In the genomic region with DNA sequence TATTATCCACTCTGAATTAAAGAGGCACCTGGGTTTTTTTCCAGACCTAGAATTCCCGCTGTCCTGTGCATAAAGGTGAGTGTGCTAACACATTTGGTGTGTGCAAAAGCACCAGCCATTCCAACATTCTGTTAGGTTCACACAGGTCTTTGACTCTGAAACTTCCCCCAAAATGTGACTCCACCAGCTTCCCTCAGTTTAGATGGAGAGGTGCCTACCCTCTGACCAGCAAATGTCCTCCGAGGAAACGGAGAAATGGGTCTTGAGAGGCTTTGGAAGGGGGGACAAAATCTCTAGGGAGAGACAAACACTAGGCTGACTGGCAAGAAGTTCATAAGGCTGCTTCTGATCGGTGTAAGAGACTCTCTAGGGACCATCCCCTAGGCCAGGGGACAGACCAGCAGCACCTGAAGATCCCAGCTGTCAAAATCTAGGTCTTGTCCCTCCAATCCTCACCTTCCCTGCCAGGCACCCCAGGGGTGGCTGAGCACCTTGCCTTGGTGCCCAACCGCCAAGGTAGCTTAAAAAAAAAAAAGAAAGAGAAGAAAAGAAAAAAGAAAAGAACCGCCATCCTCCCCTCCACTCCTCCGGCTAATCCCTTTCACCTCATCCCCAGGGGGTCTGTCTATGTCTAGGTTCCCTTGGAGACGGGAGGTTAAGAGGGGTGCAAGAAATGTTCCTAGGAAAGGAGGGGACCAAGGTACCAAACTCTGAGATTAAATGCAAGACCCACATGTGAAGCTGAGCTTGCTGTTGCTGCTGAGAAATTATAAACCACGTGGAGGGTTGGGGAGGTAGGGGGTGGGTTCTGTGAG, we compare ENCODE assay signal across 23 cellular contexts. TPM values are rescaled to one million over a fixed set of nuclear protein-coding genes. Genes with fewer than 3 reads are reported as not detected.
A peak's percentile ranks its signal among the peaks of the same experiment; 100 is the strongest.
DNase-seq lines count a peak whose midpoint lies in the region; ATAC-seq and TF ChIP-seq lines count a peak whose summit lies in the region.
"Had no signal": no experiment of that assay in that cellular context is flagged by ENCODE, and none has a peak within 500 bp of the region (broad histone marks: within the 10 kb centered on the region; RNA-seq: fewer than 3 reads in every experiment).

No MANE protein-coding gene starts in this region.

- H3K4me2 ChIP-seq in GM23338: peak overlapping the region; percentile 85

- H3K4me1 Mint-ChIP-seq in GM23338: peaks cover 61% of the 10 kb centered on the region
- peaks cover 49% of the 10 kb centered on the region for H3K4me1 Mint-ChIP-seq in brain

- H3K27ac Mint-ChIP-seq in GM23338: no peak overlapping the region
- peak overlapping the region in 1 of 5 experiments; percentile 47 for H3K27ac Mint-ChIP-seq in brain
- H3K27ac Mint-ChIP-seq: activated B cell treated with CpG ODN at 0.5 μM for 24 hours; activated CD8-positive, alpha-beta T cell treated with anti-CD3 and anti-CD28 coated beads, Interleukin-2, amount 10 ng/mL, durations not matched to agents 7 days and 5 days; activated naive CD4-positive, alpha-beta T cell treated with anti-CD3 and anti-CD28 coated beads, Interleukin-2, amount 50 U/mL, for 72 hours had no signal

- no peak for TF ChIP-seq CTCF in GM23338 (conservative IDR thresholded peaks at IDR 0.05; ENCODE audit: low read depth in 2 of 2)
- no peak for TF ChIP-seq CTCF in brain (conservative IDR thresholded peaks at IDR 0.05)

- no peak overlapping the region for H3K27ac ChIP-seq in GM23338 (ENCODE audit: low read depth)
- H3K27ac ChIP-seq: colonic mucosa, foreskin keratinocyte, GM23248, ovary had no signal

- H3K36me3 ChIP-seq in GM23338 (ENCODE audit: insufficient read depth): no peaks in the 10 kb centered on the region
- H3K36me3 ChIP-seq: colonic mucosa, ovary had no signal

- H3K9me2 ChIP-seq in GM23338 (ENCODE audit: insufficient read depth): no peaks in the 10 kb centered on the region

- H3K4me3 ChIP-seq in GM23338: peak overlapping the region; percentile 63
- H3K4me3 ChIP-seq: colonic mucosa, GM23248, ovary had no signal

- no peaks in the 10 kb centered on the region for H3K79me2 ChIP-seq in GM23338 (replicated peaks; ENCODE audit: insufficient read depth)

- H3K36me3 Mint-ChIP-seq in GM23338 (ENCODE audit: low read depth): no peaks in the 10 kb centered on the region
- H3K36me3 Mint-ChIP-seq in brain: no peaks in the 10 kb centered on the region

- H3K27me3 Mint-ChIP-seq in GM23338 (ENCODE audit: insufficient read depth, low read depth, poor library complexity): peaks cover 80% of the 10 kb centered on the region
- peaks cover 96% of the 10 kb centered on the region for H3K27me3 Mint-ChIP-seq in brain

- H3K9me3 Mint-ChIP-seq in GM23338: peaks cover 2% of the 10 kb centered on the region; the same call in 2 of the 3 replicates
- peaks cover 0 to 7% (median 3%) of the 10 kb centered on the region in 5 experiments for H3K9me3 Mint-ChIP-seq in brain

- H2AFZ ChIP-seq in GM23338: 0 out of 2 replicates have a peak overlapping the region, but pooled peaks have one; percentile 15
- H2AFZ ChIP-seq: GM23248 had no signal

- H3K4me3 Mint-ChIP-seq in GM23338 (peak overlapping the region; percentile 78), brain (peak overlapping the region in 3 of 5 experiments; percentile 65 to 95 (median 81))
- H3K4me3 Mint-ChIP-seq: activated B cell treated with CpG ODN at 0.5 μM for 24 hours; activated CD8-positive, alpha-beta T cell treated with anti-CD3 and anti-CD28 coated beads, Interleukin-2, amount 10 ng/mL, durations not matched to agents 7 days and 5 days had no signal

- DNase-seq in GM23338 (ENCODE audit: low spot score): peak; percentile 33
- DNase-seq in left kidney (ENCODE audit: low read depth, low spot score): peak; percentile 8
- DNase-seq in retina: peak; percentile 34
- DNase-seq in NCI-H1417 treated with DMSO at 0.1 percent for 48 hours (lab: John Stamatoyannopoulos, UW): no peak
- no peak for DNase-seq in activated naive CD4-positive, alpha-beta T cell (lab: John Stamatoyannopoulos, UW)
- no peak for DNase-seq in AG08396 (ENCODE audit: low spot score)
- DNase-seq: activated B cell treated with CpG ODN at 0.5 μM for 24 hours; activated CD8-positive, alpha-beta T cell treated with anti-CD3 and anti-CD28 coated beads, Interleukin-2, amount 10 ng/mL, durations not matched to agents 7 days and 5 days; C1 segment of cervical spinal cord; colonic mucosa; GM23248; NCI-H1436 treated with DMSO at 0.1 percent for 48 hours; NCI-H2171 treated with DMSO at 0.1 percent for 48 hours; ovary; stimulated activated CD4-positive, alpha-beta T cell treated with anti-CD3 and anti-CD28 coated beads, Interleukin-1b, Interleukin-23, amount 100 ng/mL, for 48 hours; stimulated activated naive CD4-positive, alpha-beta T cell treated with Interleukin-2 at 50 U/mL for 16 hours had no signal

- H3F3A ChIP-seq in GM23338 (replicated peaks; ENCODE audit: low read depth): peaks cover 37% of the 10 kb centered on the region

- ATAC-seq in GM23338: no peak
- ATAC-seq in HG03175 (IDR thresholded peaks at IDR 0.05; ENCODE audit: unreplicated experiment): no peak
- ATAC-seq: activated CD8-positive, alpha-beta T cell treated with anti-CD3 and anti-CD28 coated beads, Interleukin-2, amount 10 ng/mL, durations not matched to agents 7 days and 5 days; activated naive CD4-positive, alpha-beta T cell treated with anti-CD3 and anti-CD28 coated beads, Interleukin-2, amount 50 U/mL, for 72 hours; foreskin keratinocyte; left lobe of liver had no signal

- H3K4me1 ChIP-seq in GM23338 (ENCODE audit: insufficient read depth): peaks cover 65% of the 10 kb centered on the region

- H3K27me3 ChIP-seq in GM23338 (ENCODE audit: insufficient read depth): peaks cover 79% of the 10 kb centered on the region
- H3K27me3 ChIP-seq: ovary had no signal

- 0 out of 2 replicates have a peak, but pooled peaks cover 4% of the 10 kb centered on the region for H4K20me1 ChIP-seq in GM23338 (replicated peaks; ENCODE audit: insufficient read depth)

TF ChIP-seq in GM23338, 12 proteins besides CTCF, POLR2A, EP300 and RAD21:
- TF ChIP-seq EZH2 (IDR thresholded peaks at IDR 0.05; ENCODE audit: low read depth, unreplicated experiment) (peak; percentile 34), JUNB (IDR thresholded peaks at IDR 0.05; ENCODE audit: unreplicated experiment) (no peak)
- TF ChIP-seq, protein P1, sequence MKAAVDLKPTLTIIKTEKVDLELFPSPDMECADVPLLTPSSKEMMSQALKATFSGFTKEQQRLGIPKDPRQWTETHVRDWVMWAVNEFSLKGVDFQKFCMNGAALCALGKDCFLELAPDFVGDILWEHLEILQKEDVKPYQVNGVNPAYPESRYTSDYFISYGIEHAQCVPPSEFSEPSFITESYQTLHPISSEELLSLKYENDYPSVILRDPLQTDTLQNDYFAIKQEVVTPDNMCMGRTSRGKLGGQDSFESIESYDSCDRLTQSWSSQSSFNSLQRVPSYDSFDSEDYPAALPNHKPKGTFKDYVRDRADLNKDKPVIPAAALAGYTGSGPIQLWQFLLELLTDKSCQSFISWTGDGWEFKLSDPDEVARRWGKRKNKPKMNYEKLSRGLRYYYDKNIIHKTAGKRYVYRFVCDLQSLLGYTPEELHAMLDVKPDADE (IDR thresholded peaks at IDR 0.05): no peak

RNA-seq across cellular contexts. Expression of gene MECOM, which starts 2.0 kb away (rescaled TPM):
- 1.1 and 2.7 TPM in 2 replicates for total RNA-seq in GM23338 (2014; rRNA removed; shearing (Covaris generic))
- polyA plus RNA-seq in GM23338 (2016; fragmentation: Nextera tagmentation; extraction: Ambion mirVana): 0.14 and 0.15 TPM in 2 replicates
- 3.5 TPM for polyA plus RNA-seq in brain (ENCODE audit: insufficient read depth, low read depth, low replicate concordance)
- total RNA-seq: A673; activated CD8-positive, alpha-beta T cell treated with anti-CD3 and anti-CD28 coated beads, Interleukin-2, amount 10 ng/mL, durations not matched to agents 7 days and 5 days; activated naive CD4-positive, alpha-beta T cell treated with anti-CD3 and anti-CD28 coated beads, Interleukin-2, amount 50 U/mL, for 72 hours; T-helper 2 cell treated with Interferon-gamma antibody and Interleukin-4, amounts not matched to agents 100 ng/mL and 5 ng/mL, for 36 hours had no signal

Comparison
In these comparisons a context has a peak if more than half of its experiments do, and no peak if none do; other contexts are left out.
1. DNase-seq: peak in GM23338 (single experiment), left kidney (single experiment) and retina (single experiment); none in NCI-H1417 treated with DMSO at 0.1 percent for 48 hours (single experiment), activated naive CD4-positive, alpha-beta T cell (0 of 4) and AG08396 (single experiment).